Comparison of ENCODE assay signal across 27 cellular contexts in the genomic region with DNA sequence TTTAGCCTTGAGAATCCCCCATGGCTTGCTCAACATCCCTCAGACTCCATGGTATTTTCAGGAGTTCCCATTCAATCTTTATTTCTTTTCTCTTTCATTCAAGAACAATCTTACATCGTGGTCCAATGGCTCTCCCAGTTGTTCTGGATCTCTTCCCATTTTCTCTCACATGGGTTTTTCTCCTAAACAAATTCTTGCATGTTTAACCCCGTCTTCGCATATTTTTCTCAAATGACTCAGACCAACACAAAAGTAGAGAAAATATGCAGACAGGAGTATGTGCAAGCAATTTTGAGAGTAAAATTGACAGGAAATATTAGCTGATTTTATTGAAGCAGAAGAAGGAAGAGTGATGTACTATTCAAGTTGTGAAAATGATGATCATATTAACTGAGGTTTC.
A peak's percentile ranks its signal among the peaks of the same experiment; 100 is the strongest.
DNase-seq lines count a peak whose midpoint lies in the region; ATAC-seq and TF ChIP-seq lines count a peak whose summit lies in the region.
"Had no signal": no experiment of that assay in that cellular context is flagged by ENCODE, and none has a peak within 500 bp of the region (broad histone marks: within the 10 kb centered on the region; RNA-seq: fewer than 3 reads in every experiment).

No MANE protein-coding gene starts in this region.

- CTCF ChIA-PET in A673 (lab: Charles Lee): no interaction called here
- CTCF ChIA-PET in CD8-positive, alpha-beta T cell (lab: Charles Lee): no interaction called here

- no peaks in the 10 kb centered on the region for H3K9me3 Mint-ChIP-seq in CD8-positive, alpha-beta T cell
- H3K9me3 Mint-ChIP-seq: activated naive CD8-positive, alpha-beta T cell treated with anti-CD3 and anti-CD28 coated beads for 36 hours had no signal

- no peak for TF ChIP-seq POLR2A in esophagus squamous epithelium (IDR thresholded peaks at IDR 0.05)

- H3K9me3 ChIP-seq in A673 (ENCODE audit: low read depth, low read length, poor library complexity, severe bottlenecking) (no peaks in the 10 kb centered on the region), esophagus squamous epithelium (no peaks in the 10 kb centered on the region)
- no peaks in the 10 kb centered on the region for H3K9me3 ChIP-seq in CD8-positive, alpha-beta T cell (ENCODE audit: low read length)
- H3K9me3 ChIP-seq: BE2C, body of pancreas, psoas muscle, tibial artery had no signal

- H3K27ac Mint-ChIP-seq in CD8-positive, alpha-beta T cell: no peak overlapping the region
- H3K27ac Mint-ChIP-seq: activated CD8-positive, alpha-beta T cell treated with anti-CD3 and anti-CD28 coated beads, Interleukin-2, amount 10 ng/mL, durations not matched to agents 7 days and 5 days; activated naive CD8-positive, alpha-beta T cell treated with anti-CD3 and anti-CD28 coated beads for 36 hours; memory B cell had no signal

- no peak overlapping the region for H3K4me3 ChIP-seq in A673 (ENCODE audit: low read depth, low read length, poor library complexity, severe bottlenecking)
- no peak overlapping the region for H3K4me3 ChIP-seq in choroid plexus epithelial cell (ENCODE audit: low read depth, low read length)
- no peak overlapping the region for H3K4me3 ChIP-seq in CD8-positive, alpha-beta T cell (ENCODE audit: low read depth, low read length)
- no peak overlapping the region for H3K4me3 ChIP-seq in esophagus squamous epithelium
- H3K4me3 ChIP-seq: body of pancreas, K562, psoas muscle, tibial artery had no signal

- POLR2A ChIA-PET in A673 (lab: Charles Lee; ENCODE audit: low non-redundant PET): no interaction called here
- POLR2A ChIA-PET in CD8-positive, alpha-beta T cell (lab: Charles Lee): no interaction called here

- no TSS peak for BruUV-seq in A673 (replicated peaks; lab: Mats Ljungman, UMichigan)

- no peaks in the 10 kb centered on the region for H3K27me3 Mint-ChIP-seq in CD8-positive, alpha-beta T cell (ENCODE audit: low read depth)
- H3K27me3 Mint-ChIP-seq: activated naive CD8-positive, alpha-beta T cell treated with anti-CD3 and anti-CD28 coated beads for 36 hours; memory B cell had no signal

- intact Hi-C loops in A673 (cut with micrococcal nuclease; ENCODE audit: unreplicated experiment): no loop called here
- intact Hi-C loops in CD8-positive, alpha-beta T cell (cut with DNase I, micrococcal nuclease): no loop called here
- intact Hi-C loops in esophagus squamous epithelium (cut with DNase I): no loop called here

- H3K36me3 Mint-ChIP-seq in CD8-positive, alpha-beta T cell: no peaks in the 10 kb centered on the region
- H3K36me3 Mint-ChIP-seq: activated naive CD8-positive, alpha-beta T cell treated with anti-CD3 and anti-CD28 coated beads for 36 hours; memory B cell had no signal

- H3K4me1 Mint-ChIP-seq in CD8-positive, alpha-beta T cell (ENCODE audit: low read depth): no peaks in the 10 kb centered on the region
- H3K4me1 Mint-ChIP-seq: activated naive CD8-positive, alpha-beta T cell treated with anti-CD3 and anti-CD28 coated beads for 36 hours; memory B cell had no signal

- H3K4me1 ChIP-seq in A673 (ENCODE audit: insufficient read depth, low read length, poor library complexity, severe bottlenecking) (no peaks in the 10 kb centered on the region), esophagus squamous epithelium (no peaks in the 10 kb centered on the region)
- H3K4me1 ChIP-seq in CD8-positive, alpha-beta T cell (ENCODE audit: insufficient read depth, low read length): no peaks in the 10 kb centered on the region
- H3K4me1 ChIP-seq: body of pancreas, psoas muscle, tibial artery had no signal

- ATAC-seq in GM21381 (IDR thresholded peaks at IDR 0.05; ENCODE audit: unreplicated experiment): no peak
- no peak for ATAC-seq in CD8-positive, alpha-beta T cell
- ATAC-seq: activated CD8-positive, alpha-beta T cell treated with anti-CD3 and anti-CD28 coated beads, Interleukin-2, amount 10 ng/mL, durations not matched to agents 7 days and 5 days; body of pancreas; K562; psoas muscle; SK-N-SH treated with all-trans-retinoic acid at 6 μM for 48 hours had no signal

- TF ChIP-seq CTCF in A673 (conservative IDR thresholded peaks at IDR 0.05; ENCODE audit: low read depth, low read length) (no peak), choroid plexus epithelial cell (conservative IDR thresholded peaks at IDR 0.05; ENCODE audit: low read depth, low read length) (no peak), esophagus squamous epithelium (IDR thresholded peaks at IDR 0.05) (no peak)
- TF ChIP-seq CTCF in CD8-positive, alpha-beta T cell (IDR thresholded peaks at IDR 0.05): no peak

- H3K4me3 Mint-ChIP-seq in CD8-positive, alpha-beta T cell: no peak overlapping the region
- H3K4me3 Mint-ChIP-seq: activated CD8-positive, alpha-beta T cell treated with anti-CD3 and anti-CD28 coated beads, Interleukin-2, amount 10 ng/mL, durations not matched to agents 7 days and 5 days; activated naive CD8-positive, alpha-beta T cell treated with anti-CD3 and anti-CD28 coated beads for 36 hours; memory B cell had no signal

- 38 to 45% methylated on average over 3 of the region's 3 CpGs for WGBS in esophagus squamous epithelium, 2 donors

- DNase-seq in A673 (ENCODE audit: low spot score) (peak; percentile 21), RPMI7951 (ENCODE audit: low read depth) (peak; percentile 16), choroid plexus epithelial cell (ENCODE audit: low read depth) (peak; percentile 65), kidney tubule cell (ENCODE audit: low spot score) (peak; percentile 69), esophagus squamous epithelium (lab: John Stamatoyannopoulos, UW) (no peak), DMS79 treated with DMSO at 0.1 percent for 48 hours (lab: John Stamatoyannopoulos, UW) (no peak)
- no peak for DNase-seq in CD8-positive, alpha-beta T cell
- DNase-seq: activated CD4-positive, alpha-beta T cell treated with anti-CD3 and anti-CD28 coated beads for 1 hour; activated CD8-positive, alpha-beta T cell treated with anti-CD3 and anti-CD28 coated beads, Interleukin-2, amount 10 ng/mL, durations not matched to agents 7 days and 5 days; activated effector memory CD4-positive, alpha-beta T cell treated with Interleukin-2 at 50 U/mL for 16 hours; activated naive CD8-positive, alpha-beta T cell treated with anti-CD3 and anti-CD28 coated beads for 36 hours; BE2C; body of pancreas; DMS153; effector CD4-positive, alpha-beta T cell; erythroblast; MM.1S; NCI-H2081; NCI-H446 treated with DMSO at 0.1 percent for 48 hours; psoas muscle; stimulated activated CD8-positive, alpha-beta memory T cell treated with anti-CD3 and anti-CD28 coated beads, Interleukin-4, amount 100 ng/mL, for 48 hours; T-helper 2 cell; tibial artery had no signal

- no peaks in the 10 kb centered on the region for H3K27me3 ChIP-seq in A673 (replicated peaks; ENCODE audit: insufficient read depth, low read depth, low read length, poor library complexity)
- H3K27me3 ChIP-seq in CD8-positive, alpha-beta T cell (ENCODE audit: insufficient read depth, low read length): no peaks in the 10 kb centered on the region
- no peaks in the 10 kb centered on the region for H3K27me3 ChIP-seq in esophagus squamous epithelium
- H3K27me3 ChIP-seq: BE2C, body of pancreas, tibial artery had no signal

- H3K27ac ChIP-seq in A673 (ENCODE audit: low read depth, low read length, poor library complexity, severe bottlenecking): no peak overlapping the region
- no peak overlapping the region for H3K27ac ChIP-seq in CD8-positive, alpha-beta T cell (ENCODE audit: low read depth, low read length)
- no peak overlapping the region for H3K27ac ChIP-seq in esophagus squamous epithelium
- H3K27ac ChIP-seq: body of pancreas, psoas muscle, tibial artery had no signal

- H3K36me3 ChIP-seq in A673 (ENCODE audit: insufficient read depth, low read length, poor library complexity, severe bottlenecking) (no peaks in the 10 kb centered on the region), esophagus squamous epithelium (no peaks in the 10 kb centered on the region)
- no peaks in the 10 kb centered on the region for H3K36me3 ChIP-seq in CD8-positive, alpha-beta T cell (ENCODE audit: insufficient read depth, low read length)
- H3K36me3 ChIP-seq: BE2C, tibial artery had no signal

Comparison
In these comparisons a context has a peak if more than half of its experiments do, and no peak if none do; other contexts are left out.
1. DNase-seq: peak in A673 (single experiment), RPMI7951 (single experiment), choroid plexus epithelial cell (single experiment) and kidney tubule cell (single experiment); none in CD8-positive, alpha-beta T cell (0 of 7), esophagus squamous epithelium (single experiment) and DMS79 treated with DMSO at 0.1 percent for 48 hours (single experiment).